ENCODE assay signal across 28 cellular contexts in genomic region chr5:128202320-128202719, GRCh38.
"Had no signal": no experiment of that assay in that cellular context is flagged by ENCODE, and none has a peak within 500 bp of the region (broad histone marks: within the 10 kb centered on the region; RNA-seq: fewer than 3 reads in every experiment).

No MANE protein-coding gene starts in this region.

- H3K9me3 Mint-ChIP-seq: activated T-cell treated with anti-CD3 and anti-CD28 coated beads, Interleukin-2, amount 50 U/mL, for 4 hours; brain had no signal

- H3K4me3 ChIP-seq: cardiac muscle cell, SJCRH30 had no signal

- H3K4me3 Mint-ChIP-seq: activated naive CD8-positive, alpha-beta T cell treated with anti-CD3 and anti-CD28 coated beads, Interleukin-2, amount 50 U/mL, for 24 hours; activated T-cell treated with anti-CD3 and anti-CD28 coated beads, Interleukin-2, amount 50 U/mL, for 4 hours had no signal

- H3K36me3 ChIP-seq: cardiac muscle cell, Peyer's patch, SJCRH30 had no signal

- H3K4me1 ChIP-seq: Peyer's patch, SJCRH30 had no signal

- H3K36me3 Mint-ChIP-seq: brain had no signal

- ATAC-seq: activated CD4-positive, CD25-positive, alpha-beta regulatory T cell treated with anti-CD3 and anti-CD28 coated beads, Interleukin-2, amount 50 U/mL, for 24 hours; activated naive CD8-positive, alpha-beta T cell treated with anti-CD3 and anti-CD28 coated beads, Interleukin-2, amount 50 U/mL, for 24 hours had no signal

- H3K9ac ChIP-seq: KMS-11, SK-N-SH had no signal

- H3K27ac Mint-ChIP-seq: activated naive CD4-positive, alpha-beta T cell treated with anti-CD3 and anti-CD28 coated beads, Interleukin-2, amount 50 U/mL, for 72 hours; activated naive CD8-positive, alpha-beta T cell treated with anti-CD3 and anti-CD28 coated beads, Interleukin-2, amount 50 U/mL, for 24 hours; brain had no signal

- FAIRE-seq: astrocyte had no signal

- H3K27ac ChIP-seq: cardiac muscle cell, KMS-11, Peyer's patch, RWPE1, SJCRH30 had no signal

- DNase-seq: activated CD4-positive, alpha-beta T cell treated with anti-CD3 and anti-CD28 coated beads for 4 hours; activated CD4-positive, alpha-beta T cell treated with anti-CD3 and anti-CD28 coated beads, Interleukin-2, amount 50 U/mL, for 48 hours; activated effector memory CD4-positive, alpha-beta T cell treated with anti-CD3 and anti-CD28 coated beads, Interleukin-2, amount 50 U/mL, for 16 hours; activated naive CD4-positive, alpha-beta T cell treated with Interleukin-2 at 50 U/mL for 16 hours; activated naive CD8-positive, alpha-beta T cell treated with anti-CD3 and anti-CD28 coated beads, Interleukin-2, amount 50 U/mL, for 24 hours; activated T-cell treated with anti-CD3 and anti-CD28 coated beads, Interleukin-2, amount 50 U/mL, for 4 hours; amygdala; MM.1S; NCI-H1048; NCI-H146; NCI-H187 treated with DMSO at 0.1 percent for 48 hours; NCI-H2171 treated with DMSO at 0.1 percent for 48 hours; NCI-H226; NCI-H526 treated with DMSO at 0.1 percent for 48 hours; NK-92 treated with Interleukin-12 subunit alpha and Interleukin-12 subunit beta, amount 100 ng/mL, for 24 hours; OCI-M1; Peyer's patch; Right ventricle myocardium superior; SJCRH30; SK-N-SH; T-helper 1 cell had no signal

- H3K27me3 ChIP-seq: Peyer's patch, SJCRH30 had no signal

- H3K9me3 ChIP-seq: Peyer's patch, SJCRH30, SK-N-SH had no signal
